Comparison of ENCODE assay signal across 9 cellular contexts in the genomic region with DNA sequence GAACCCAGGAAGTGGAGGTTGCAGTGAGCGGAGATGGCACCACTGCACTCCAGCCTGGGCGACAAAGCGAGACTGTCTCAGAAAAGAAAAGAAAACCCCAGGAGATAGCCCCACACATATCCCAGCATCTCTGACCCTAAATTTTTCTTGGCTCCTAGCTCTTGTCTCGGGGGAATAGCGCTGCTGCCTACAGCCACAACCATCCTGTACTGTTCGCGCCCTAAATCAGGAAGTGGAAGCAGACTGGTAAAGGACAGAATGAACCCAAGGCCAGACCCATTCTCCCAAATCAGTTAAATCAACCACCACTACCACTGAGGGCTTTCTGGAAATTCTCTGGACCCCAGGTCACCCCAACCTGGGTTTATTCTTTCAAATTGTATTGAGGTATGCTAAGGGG. TPM values are rescaled to one million over a fixed set of nuclear protein-coding genes. Genes with fewer than 3 reads are reported as not detected.
A peak's percentile ranks its signal among the peaks of the same experiment; 100 is the strongest.
DNase-seq lines count a peak whose midpoint lies in the region; ATAC-seq and TF ChIP-seq lines count a peak whose summit lies in the region.
"Had no signal": no experiment of that assay in that cellular context is flagged by ENCODE, and none has a peak within 500 bp of the region (broad histone marks: within the 10 kb centered on the region; RNA-seq: fewer than 3 reads in every experiment).

No MANE protein-coding gene starts in this region.

- H3K27me3 ChIP-seq in BLaER1 = no peaks in the 10 kb centered on the region
- H3K27me3 ChIP-seq in breast epithelium = no peaks in the 10 kb centered on the region
- no peaks in the 10 kb centered on the region for H3K27me3 ChIP-seq in naive thymus-derived CD4-positive, alpha-beta T cell (ENCODE audit: control insufficient read depth in 2 of 2, insufficient read depth in 2 of 2, low read length in 2 of 2)

- H3K27ac ChIP-seq in BLaER1 (peak overlapping the region; percentile 90), breast epithelium (peak overlapping the region; percentile 100)
- H3K27ac ChIP-seq in naive thymus-derived CD4-positive, alpha-beta T cell (ENCODE audit: low read depth, low read length) = peak overlapping the region; percentile 94

- no peak for TF ChIP-seq CTCF in LNCaP clone FGC (IDR thresholded peaks at IDR 0.05; ENCODE audit: control insufficient read depth, extremely low read depth, insufficient read depth)
- TF ChIP-seq CTCF in breast epithelium (IDR thresholded peaks at IDR 0.05) = no peak

- peaks cover 41% of the 10 kb centered on the region for H3K36me3 ChIP-seq in BLaER1
- no peaks in the 10 kb centered on the region for H3K36me3 ChIP-seq in breast epithelium
- peaks cover 8 to 31% (median 8%) of the 10 kb centered on the region in 3 experiments for H3K36me3 ChIP-seq in naive thymus-derived CD4-positive, alpha-beta T cell (ENCODE audit: control insufficient read depth in 2 of 3, insufficient read depth in 3 of 3, low read length in 3 of 3)

- H4K20me1 ChIP-seq in BLaER1 = peaks cover 53% of the 10 kb centered on the region

- DNase-seq in LNCaP clone FGC (ENCODE audit: low read depth) (no peak), breast epithelium (ENCODE audit: low spot score in 2 of 2) (no peak), HuH-7.5 (ENCODE audit: low spot score) (no peak), DMS153 (lab: John Stamatoyannopoulos, UW) (no peak), kidney tubule cell (ENCODE audit: low spot score) (no peak)
- peak in 1 of 9 donors; percentile 5 for DNase-seq in naive thymus-derived CD4-positive, alpha-beta T cell
- DNase-seq: NCI-H510A had no signal

- H3K36me3 Mint-ChIP-seq in naive thymus-derived CD4-positive, alpha-beta T cell = peaks cover 7 to 18% (median 13%) of the 10 kb centered on the region in 5 donors

- H3K9me3 Mint-ChIP-seq in naive thymus-derived CD4-positive, alpha-beta T cell = no peaks in the 10 kb centered on the region

- no peaks in the 10 kb centered on the region for H3K9me3 ChIP-seq in BLaER1
- H3K9me3 ChIP-seq in breast epithelium = no peaks in the 10 kb centered on the region
- no peaks in the 10 kb centered on the region for H3K9me3 ChIP-seq in naive thymus-derived CD4-positive, alpha-beta T cell (ENCODE audit: control insufficient read depth in 2 of 3, low read length in 3 of 3)

- POLR2A ChIA-PET in naive thymus-derived CD4-positive, alpha-beta T cell (lab: Charles Lee) = interaction anchor here (1.0 to 3.8 kb wide), 3 partner anchors 9 to 236 kb away, joined by 3 to 78 read pairs (median 9); partner anchors contain the start of genes DVL2, GABARAP and PHF23

- H3K27me3 Mint-ChIP-seq in naive thymus-derived CD4-positive, alpha-beta T cell = peaks cover 0 to 4% (median 0%) of the 10 kb centered on the region in 5 donors

- H3K4me1 Mint-ChIP-seq in naive thymus-derived CD4-positive, alpha-beta T cell = peaks cover 28 to 55% (median 42%) of the 10 kb centered on the region in 7 donors

- TF ChIP-seq POLR2A in breast epithelium (IDR thresholded peaks at IDR 0.05) = no peak

- peak overlapping the region; percentile 94 for H3K9ac ChIP-seq in BLaER1

- H3K4me2 ChIP-seq in BLaER1 = peak overlapping the region; percentile 99

- H3K27ac Mint-ChIP-seq in naive thymus-derived CD4-positive, alpha-beta T cell = peak overlapping the region in 8 of 9 donors; percentile 69 to 100 (median 94)

- CTCF ChIA-PET in naive thymus-derived CD4-positive, alpha-beta T cell (lab: Charles Lee) = interaction anchor here (0.6 to 1.0 kb wide), 2 partner anchors 29 to 204 kb away, joined by 3 to 4 read pairs; no protein-coding TSS in a partner anchor

- peak overlapping the region; percentile 85 to 97 (median 94) for H3K4me3 Mint-ChIP-seq in naive thymus-derived CD4-positive, alpha-beta T cell

- H3K4me3 ChIP-seq in BLaER1 = peak overlapping the region; percentile 81
- H3K4me3 ChIP-seq in LNCaP clone FGC (ENCODE audit: low read depth, low read length) = peak overlapping the region; percentile 92
- H3K4me3 ChIP-seq in breast epithelium = peak overlapping the region; percentile 84 to 93 (median 87)
- H3K4me3 ChIP-seq in naive thymus-derived CD4-positive, alpha-beta T cell (ENCODE audit: low read length) = peak overlapping the region; percentile 91

- H3K4me1 ChIP-seq in BLaER1 = peaks cover 35% of the 10 kb centered on the region
- H3K4me1 ChIP-seq in breast epithelium = peaks cover 3 to 28% of the 10 kb centered on the region in 2 donors
- peaks cover 22 to 32% of the 10 kb centered on the region in 2 donors for H3K4me1 ChIP-seq in naive thymus-derived CD4-positive, alpha-beta T cell (ENCODE audit: control insufficient read depth in 2 of 2, insufficient read depth in 2 of 2, low read length in 2 of 2)

- no peak for ATAC-seq in naive thymus-derived CD4-positive, alpha-beta T cell
- no peak for ATAC-seq in GM19397 (IDR thresholded peaks at IDR 0.05; ENCODE audit: unreplicated experiment)

- intact Hi-C loops in breast epithelium (cut with DNase I; ENCODE audit: low total_unique reads) = no loop called here
- intact Hi-C loops in naive thymus-derived CD4-positive, alpha-beta T cell (cut with micrococcal nuclease) = loop anchor here (5.0 kb wide), 3 partner anchors 152 to 437 kb away; partner anchors contain the start of genes FGF11 (in 1 of the 2), TMEM102 (in 1 of the 2), TMEM256 (in 1 of the 2) and TP53 (in 1 of the 2)

RNA-seq across cellular contexts. Expression of gene CTDNEP1, which starts 1.7 kb away (rescaled TPM):
- 10 to 100 TPM; 35.7 to 67.5 (median 60.5) TPM for total RNA-seq in breast epithelium
- total RNA-seq in naive thymus-derived CD4-positive, alpha-beta T cell = 100 to 1,000 TPM in 4 of 5 experiments, 10 to 100 TPM in 1; 96.8 to 173 (median 133) TPM
- 10 to 100 TPM; 38.3 to 45.4 TPM for polyA plus RNA-seq in naive thymus-derived CD4-positive, alpha-beta T cell

RNA-seq across cellular contexts. Expression of gene ELP5, which starts 2.2 kb away (rescaled TPM):
- total RNA-seq in breast epithelium = 10 to 100 TPM; 26.9 to 36.7 (median 30.6) TPM
- total RNA-seq in naive thymus-derived CD4-positive, alpha-beta T cell = 10 to 100 TPM; 26.9 to 49.1 (median 32.9) TPM
- 10 to 100 TPM; 60.4 to 89.9 TPM for polyA plus RNA-seq in naive thymus-derived CD4-positive, alpha-beta T cell

RNA-seq across cellular contexts. Expression of gene GABARAP, which starts 7.6 kb away (rescaled TPM):
- 100 to 1,000 TPM; 620 to 765 (median 631) TPM for total RNA-seq in breast epithelium
- 100 to 1,000 TPM; 214 to 427 (median 286) TPM for total RNA-seq in naive thymus-derived CD4-positive, alpha-beta T cell
- polyA plus RNA-seq in naive thymus-derived CD4-positive, alpha-beta T cell = 100 to 1,000 TPM; 656 to 950 TPM

RNA-seq across cellular contexts. Expression of gene PHF23, which starts 10.6 kb away (rescaled TPM):
- total RNA-seq in breast epithelium = 10 to 100 TPM; 22.1 to 40.4 (median 37.7) TPM
- total RNA-seq in naive thymus-derived CD4-positive, alpha-beta T cell = 10 to 100 TPM; 12.3 to 58.7 (median 55.2) TPM
- polyA plus RNA-seq in naive thymus-derived CD4-positive, alpha-beta T cell = 10 to 100 TPM; 16.0 to 41.3 TPM

RNA-seq across cellular contexts. Expression of gene CLDN7, which starts 12.4 kb away (rescaled TPM):
- total RNA-seq in breast epithelium = 10 to 100 TPM in 2 of 3 donors, 1 to 10 TPM in 1; 5.4 to 95.9 (median 60.0) TPM
- 1 to 10 TPM in 2 of 5 experiments, under 1 TPM in 3; 0.29 to 3.8 (median 0.81) TPM for total RNA-seq in naive thymus-derived CD4-positive, alpha-beta T cell
- polyA plus RNA-seq in naive thymus-derived CD4-positive, alpha-beta T cell = 1 to 10 TPM; 1.7 to 2.9 TPM
